In genomic region chr1:92882817-92883216, GRCh38 we compare ENCODE assay signal across 9 cellular contexts. TPM values are rescaled to one million over a fixed set of nuclear protein-coding genes. Genes with fewer than 3 reads are reported as not detected.
DNase-seq lines count a peak whose midpoint lies in the region; ATAC-seq and TF ChIP-seq lines count a peak whose summit lies in the region.
"Had no signal": no experiment of that assay in that cellular context is flagged by ENCODE, and none has a peak within 500 bp of the region (broad histone marks: within the 10 kb centered on the region; RNA-seq: fewer than 3 reads in every experiment).

No MANE protein-coding gene starts in this region.

- H3K9me3 ChIP-seq in MG63 (no peaks in the 10 kb centered on the region), uterus (no peaks in the 10 kb centered on the region)

- no peaks in the 10 kb centered on the region for H3K36me3 Mint-ChIP-seq in activated CD8-positive, alpha-beta T cell treated with anti-CD3 and anti-CD28 coated beads for 36 hours (ENCODE audit: low read depth)
- H3K36me3 Mint-ChIP-seq in naive B cell, result no peaks in the 10 kb centered on the region

- intact Hi-C loops in activated CD8-positive, alpha-beta T cell treated with anti-CD3 and anti-CD28 coated beads for 36 hours (cut with micrococcal nuclease), result no loop called here
- intact Hi-C loops in uterus (cut with DNase I; ENCODE audit: low total_unique reads), result no loop called here

- peak overlapping the region; percentile 82 for H3K27ac Mint-ChIP-seq in activated CD8-positive, alpha-beta T cell treated with anti-CD3 and anti-CD28 coated beads for 36 hours
- peak overlapping the region; percentile 15 to 86 (median 68) for H3K27ac Mint-ChIP-seq in naive B cell

- peaks cover 29% of the 10 kb centered on the region for H3K4me1 Mint-ChIP-seq in activated CD8-positive, alpha-beta T cell treated with anti-CD3 and anti-CD28 coated beads for 36 hours (ENCODE audit: low read depth)
- H3K4me1 Mint-ChIP-seq in naive B cell, result peaks cover 36 to 57% (median 37%) of the 10 kb centered on the region in 3 donors

- CTCF ChIA-PET in activated CD8-positive, alpha-beta T cell treated with anti-CD3 and anti-CD28 coated beads for 36 hours (lab: Charles Lee), result interaction anchor here (1.0 to 3.3 kb wide), 11 partner anchors 10 to 179 kb away, joined by 3 to 15 read pairs (median 4); no protein-coding TSS in a partner anchor

- no peaks in the 10 kb centered on the region for H3K4me1 ChIP-seq in uterus

- TF ChIP-seq CTCF in activated CD8-positive, alpha-beta T cell treated with anti-CD3 and anti-CD28 coated beads for 36 hours (IDR thresholded peaks at IDR 0.05), result no peak
- TF ChIP-seq CTCF in uterus (IDR thresholded peaks at IDR 0.05), result no peak

- no peak overlapping the region for H3K4me3 Mint-ChIP-seq in activated CD8-positive, alpha-beta T cell treated with anti-CD3 and anti-CD28 coated beads for 36 hours
- peak overlapping the region in 7 of 8 donors; percentile 7 to 65 (median 41) for H3K4me3 Mint-ChIP-seq in naive B cell

- no peaks in the 10 kb centered on the region for H3K27me3 Mint-ChIP-seq in activated CD8-positive, alpha-beta T cell treated with anti-CD3 and anti-CD28 coated beads for 36 hours
- H3K27me3 Mint-ChIP-seq in naive B cell, result no peaks in the 10 kb centered on the region

- H3K9me3 Mint-ChIP-seq in activated CD8-positive, alpha-beta T cell treated with anti-CD3 and anti-CD28 coated beads for 36 hours, result no peaks in the 10 kb centered on the region
- no peaks in the 10 kb centered on the region for H3K9me3 Mint-ChIP-seq in naive B cell

- H3K27ac ChIP-seq in uterus, result no peak overlapping the region

- no peak for TF ChIP-seq POLR2A in uterus (IDR thresholded peaks at IDR 0.05)

- POLR2A ChIA-PET in activated CD8-positive, alpha-beta T cell treated with anti-CD3 and anti-CD28 coated beads for 36 hours (lab: Charles Lee), result interaction anchor here (1.4 kb wide), 1 partner anchor 79 kb away, joined by 4 read pairs; no protein-coding TSS in a partner anchor

- H3K4me3 ChIP-seq in MG63 (no peak overlapping the region), uterus (no peak overlapping the region)

- H3K27me3 ChIP-seq in MG63, result no peaks in the 10 kb centered on the region
- no peaks in the 10 kb centered on the region for H3K27me3 ChIP-seq in uterus

- H3K36me3 ChIP-seq in MG63 (no peaks in the 10 kb centered on the region), uterus (no peaks in the 10 kb centered on the region)

- ATAC-seq in activated CD8-positive, alpha-beta T cell treated with anti-CD3 and anti-CD28 coated beads for 36 hours, result peak; percentile 83
- peak; percentile 97 to 99 for ATAC-seq in naive B cell (ENCODE audit: low read depth in 2 of 2)
- ATAC-seq: Panc1 had no signal

- DNase-seq in EL (peak; percentile 35), MG63 (peak; percentile 5), naive B cell (peak; percentile 36), uterus (no peak), globus pallidus (ENCODE audit: low spot score) (no peak), HCEC 1CT (no peak), NCI-H1105 treated with DMSO at 0.1 percent for 48 hours (lab: John Stamatoyannopoulos, UW) (no peak)
- DNase-seq in activated CD8-positive, alpha-beta T cell treated with anti-CD3 and anti-CD28 coated beads for 36 hours, result peak; percentile 46

RNA-seq across cellular contexts. Expression of gene RPL5, which starts 51.0 kb away (rescaled TPM):
- 2,302 and 3,969 TPM in 2 replicates for total RNA-seq in MG63 (2014; rRNA removed; shearing (Covaris generic); ENCODE audit: low replicate concordance)
- total RNA-seq in activated CD8-positive, alpha-beta T cell treated with anti-CD3 and anti-CD28 coated beads for 36 hours, result 1,000 to 10,000 TPM; 1,782 to 1,792 TPM
- 1,000 to 10,000 TPM; 1,555 to 2,814 (median 2,267) TPM for polyA plus RNA-seq in naive B cell (ENCODE audit: low read depth in 6 of 6)
- 1,000 to 10,000 TPM; 1,299 to 3,386 (median 2,410) TPM for total RNA-seq in uterus

Comparison
In these comparisons a context has a peak if more than half of its experiments do, and no peak if none do; other contexts are left out.
1. DNase-seq: peak in EL (single experiment), MG63 (single experiment), activated CD8-positive, alpha-beta T cell treated with anti-CD3 and anti-CD28 coated beads for 36 hours (single experiment) and naive B cell (single experiment); none in uterus (0 of 2), globus pallidus (single experiment), HCEC 1CT (single experiment) and NCI-H1105 treated with DMSO at 0.1 percent for 48 hours (single experiment).